In genomic region chr12:62861586-62861985, GRCh38 we compare ENCODE assay signal across 19 cellular contexts.
A peak's percentile ranks its signal among the peaks of the same experiment; 100 is the strongest.
DNase-seq lines count a peak whose midpoint lies in the region; ATAC-seq and TF ChIP-seq lines count a peak whose summit lies in the region.
"Had no signal": no experiment of that assay in that cellular context is flagged by ENCODE, and none has a peak within 500 bp of the region (broad histone marks: within the 10 kb centered on the region; RNA-seq: fewer than 3 reads in every experiment).

No MANE protein-coding gene starts in this region.

- no peak overlapping the region; the same call in 1 of the 2 replicates for H2AK5ac ChIP-seq in IMR-90 (ENCODE audit: low read depth, low read length)

- peak overlapping the region; percentile 63 for H2BK120ac ChIP-seq in IMR-90 (ENCODE audit: low read depth, low read length)

- peak overlapping the region; percentile 73 for H2BK20ac ChIP-seq in IMR-90 (ENCODE audit: low read depth, low read length)

- CTCF ChIA-PET in IMR-90 (lab: Yijun Ruan, JAX) = interaction anchor here (0.8 kb wide), 1 partner anchor 13 kb away, joined by 3 read pairs; no protein-coding TSS in a partner anchor
- CTCF ChIA-PET in activated CD8-positive, alpha-beta memory T cell treated with anti-CD3 and anti-CD28 coated beads, Interleukin-2, amount 10 ng/mL, durations not matched to agents 7 days and 5 days (lab: Charles Lee) = no interaction called here

- H3K4me1 ChIP-seq in IMR-90 (ENCODE audit: control insufficient read depth, insufficient read depth, low read length) (peaks cover 22% of the 10 kb centered on the region), thoracic aorta (ENCODE audit: control insufficient read depth in 1 of 2, low read depth in 2 of 2) (peaks cover 26 to 57% of the 10 kb centered on the region in 2 donors), transverse colon (no peaks in the 10 kb centered on the region)

- H3K79me1 ChIP-seq in IMR-90 (ENCODE audit: low read depth in 1 of 2, low read length in 2 of 2) = 0 out of 4 replicates have a peak, but pooled peaks cover 0 to 2% of the 10 kb centered on the region in 2 experiments

- peak overlapping the region; percentile 38 for H2AFZ ChIP-seq in IMR-90 (replicated peaks; ENCODE audit: low read length, poor library complexity)
- H2AFZ ChIP-seq: hepatocyte had no signal

- H3K14ac ChIP-seq in IMR-90 (replicated peaks; ENCODE audit: low read depth, low read length) = 0 out of 2 replicates have a peak overlapping the region, but pooled peaks have one; percentile 12

- H2BK15ac ChIP-seq in IMR-90 (ENCODE audit: low read depth, low read length) = no peak overlapping the region

- no peaks in the 10 kb centered on the region for H3K9me3 Mint-ChIP-seq in activated CD8-positive, alpha-beta memory T cell treated with anti-CD3 and anti-CD28 coated beads, Interleukin-2, amount 10 ng/mL, durations not matched to agents 7 days and 5 days (ENCODE audit: low read depth)
- H3K9me3 Mint-ChIP-seq: activated naive CD4-positive, alpha-beta T cell treated with anti-CD3 and anti-CD28 coated beads, Interleukin-2, amount 10 ng/mL, durations not matched to agents 7 days and 5 days had no signal

- no peaks in the 10 kb centered on the region for H3K27me3 ChIP-seq in IMR-90 (ENCODE audit: control insufficient read depth, insufficient read depth, low read length)
- H3K27me3 ChIP-seq in thoracic aorta (replicated peaks; ENCODE audit: insufficient read depth) = no peaks in the 10 kb centered on the region
- no peaks in the 10 kb centered on the region for H3K27me3 ChIP-seq in transverse colon
- H3K27me3 ChIP-seq: hepatocyte, upper lobe of left lung had no signal

- no TSS peak for BruUV-seq in IMR-90 (replicated peaks; lab: Mats Ljungman, UMichigan)

- H3K36me3 Mint-ChIP-seq in activated CD8-positive, alpha-beta memory T cell treated with anti-CD3 and anti-CD28 coated beads, Interleukin-2, amount 10 ng/mL, durations not matched to agents 7 days and 5 days = no peaks in the 10 kb centered on the region
- H3K36me3 Mint-ChIP-seq: activated naive CD4-positive, alpha-beta T cell treated with anti-CD3 and anti-CD28 coated beads, Interleukin-2, amount 10 ng/mL, durations not matched to agents 7 days and 5 days; CD14-positive monocyte had no signal

- H4K91ac ChIP-seq in IMR-90 (ENCODE audit: insufficient read depth, low read depth, low read length) = peak overlapping the region; percentile 22

- intact Hi-C loops in IMR-90 (cut with micrococcal nuclease) = loop anchor here (5.0 kb wide), 1 partner anchor 259 kb away; no protein-coding TSS in a partner anchor
- intact Hi-C loops in transverse colon (cut with DNase I; ENCODE audit: low total_unique reads) = no loop called here

- no peak overlapping the region for H3K56ac ChIP-seq in IMR-90 (ENCODE audit: extremely low read depth, insufficient read depth, low read length)

- TF ChIP-seq POLR2A in IMR-90 (IDR thresholded peaks at IDR 0.05; ENCODE audit: low read depth, low read length) = no peak
- TF ChIP-seq POLR2A in transverse colon (IDR thresholded peaks at IDR 0.05) = no peak

- H2AK9ac ChIP-seq in IMR-90 (replicated peaks; ENCODE audit: low read depth, low read length, poor library complexity) = no peak overlapping the region

- WGBS in IMR-90 (ENCODE audit: extremely low coverage in 2 of 2, insufficient read length in 1 of 2), 2 experiments = no CpG with 5 or more reads among the region's 4 CpGs
- WGBS in transverse colon (ENCODE audit: low coverage in 1 of 2), 2 donors = 68% methylated on average over 4 of the region's 4 CpGs; no CpG with 5 or more reads in 1 of the 2 donors

- H4K20me1 ChIP-seq in IMR-90 (ENCODE audit: insufficient read depth, low read length) = no peaks in the 10 kb centered on the region

- no peak for TF ChIP-seq EP300 in transverse colon (IDR thresholded peaks at IDR 0.05; ENCODE audit: low read depth)

- H3K27ac ChIP-seq in IMR-90 (ENCODE audit: insufficient read depth, low read length) = no peak overlapping the region
- peak overlapping the region; percentile 32 to 47 for H3K27ac ChIP-seq in thoracic aorta
- no peak overlapping the region for H3K27ac ChIP-seq in transverse colon
- H3K27ac ChIP-seq: upper lobe of left lung had no signal

- H3K36me3 ChIP-seq in IMR-90 (ENCODE audit: control insufficient read depth, insufficient read depth, low read length) = no peaks in the 10 kb centered on the region
- H3K36me3 ChIP-seq in thoracic aorta = no peaks in the 10 kb centered on the region
- H3K36me3 ChIP-seq in transverse colon = no peaks in the 10 kb centered on the region
- H3K36me3 ChIP-seq: upper lobe of left lung had no signal

- no peaks in the 10 kb centered on the region for H3K4me1 Mint-ChIP-seq in activated CD8-positive, alpha-beta memory T cell treated with anti-CD3 and anti-CD28 coated beads, Interleukin-2, amount 10 ng/mL, durations not matched to agents 7 days and 5 days
- H3K4me1 Mint-ChIP-seq: activated naive CD4-positive, alpha-beta T cell treated with anti-CD3 and anti-CD28 coated beads, Interleukin-2, amount 10 ng/mL, durations not matched to agents 7 days and 5 days had no signal

- dilution Hi-C loops in IMR-90 (cut with HindIII; ENCODE audit: low sequenced_read_pairs, unreplicated experiment) = no loop called here

- no peak for TF ChIP-seq CTCF in IMR-90 (conservative IDR thresholded peaks at IDR 0.05; ENCODE audit: low read depth, low read length)
- no peak for TF ChIP-seq CTCF in thoracic aorta (IDR thresholded peaks at IDR 0.05)
- TF ChIP-seq CTCF in transverse colon (IDR thresholded peaks at IDR 0.05) = no peak

- H2BK5ac ChIP-seq in IMR-90 (ENCODE audit: low read depth, low read length, poor library complexity, severe bottlenecking) = no peak overlapping the region

- no peak overlapping the region for H3K23ac ChIP-seq in IMR-90 (ENCODE audit: low read depth, low read length)

- H4K8ac ChIP-seq in IMR-90 (ENCODE audit: low read depth in 2 of 2, low read length in 2 of 2) = peak overlapping the region in 1 of 2 experiments; percentile 8; a peak in 2 of 4 replicates

- no peak overlapping the region for H3K9ac ChIP-seq in IMR-90 (ENCODE audit: low read depth, low read length)

- H3K27ac Mint-ChIP-seq in activated CD8-positive, alpha-beta memory T cell treated with anti-CD3 and anti-CD28 coated beads, Interleukin-2, amount 10 ng/mL, durations not matched to agents 7 days and 5 days = no peak overlapping the region
- H3K27ac Mint-ChIP-seq: activated naive CD4-positive, alpha-beta T cell treated with anti-CD3 and anti-CD28 coated beads, Interleukin-2, amount 10 ng/mL, durations not matched to agents 7 days and 5 days had no signal

- no peak overlapping the region for H4K5ac ChIP-seq in IMR-90 (ENCODE audit: low read depth, low read length)

- peak overlapping the region; percentile 16; the same call in 1 of the 2 replicates for H3K4ac ChIP-seq in IMR-90 (ENCODE audit: low read depth, low read length)

- no peak overlapping the region for H3K4me3 ChIP-seq in IMR-90 (ENCODE audit: insufficient read depth, low read depth, low read length)
- peak overlapping the region; percentile 41 for H3K4me3 ChIP-seq in thoracic aorta
- H3K4me3 ChIP-seq in transverse colon = no peak overlapping the region
- H3K4me3 ChIP-seq: hepatocyte had no signal

- no peak for ATAC-seq in IMR-90 (ENCODE audit: low read depth)
- no peak for ATAC-seq in thoracic aorta (ENCODE audit: insufficient number of reproducible peaks, low FRiP score, low read depth)
- ATAC-seq in activated CD8-positive, alpha-beta memory T cell treated with anti-CD3 and anti-CD28 coated beads, Interleukin-2, amount 10 ng/mL, durations not matched to agents 7 days and 5 days = no peak

- H3K27me3 Mint-ChIP-seq in activated CD8-positive, alpha-beta memory T cell treated with anti-CD3 and anti-CD28 coated beads, Interleukin-2, amount 10 ng/mL, durations not matched to agents 7 days and 5 days = peaks cover 32% of the 10 kb centered on the region

- H3K4me2 ChIP-seq in IMR-90 (ENCODE audit: low read depth, low read length) = no peak overlapping the region

- H3K9me1 ChIP-seq in IMR-90 (ENCODE audit: insufficient read depth, low read length) = peaks cover 10% of the 10 kb centered on the region

- DNase-seq in IMR-90 (no peak), cerebellar nuclear complex (lab: John Stamatoyannopoulos, UW) (peak; percentile 82), medulla oblongata (ENCODE audit: extremely low spot score) (peak; percentile 68), thoracic aorta (ENCODE audit: low spot score) (no peak), transverse colon (no peak), RPMI8226 (no peak)
- DNase-seq in activated CD8-positive, alpha-beta memory T cell treated with anti-CD3 and anti-CD28 coated beads, Interleukin-2, amount 10 ng/mL, durations not matched to agents 7 days and 5 days = no peak
- DNase-seq in activated naive CD4-positive, alpha-beta T cell treated with anti-CD3 and anti-CD28 coated beads, Interleukin-2, amount 50 U/mL, for 16 hours = no peak
- DNase-seq: activated naive CD4-positive, alpha-beta T cell treated with anti-CD3 and anti-CD28 coated beads, Interleukin-2, amount 10 ng/mL, durations not matched to agents 7 days and 5 days; activated T-cell treated with anti-CD3 and anti-CD28 coated beads for 4 hours; DMS79 treated with DMSO at 0.1 percent for 48 hours; effector memory CD4-positive, alpha-beta T cell; Karpas-422; NCI-H1105; NCI-H2171; NCI-H748 treated with DMSO at 0.1 percent for 48 hours; upper lobe of left lung had no signal

- 0 out of 2 replicates have a peak overlapping the region, but pooled peaks have one; percentile 64 for H3K18ac ChIP-seq in IMR-90 (ENCODE audit: low read depth, low read length)

- TF ChIP-seq RAD21 in IMR-90 (IDR thresholded peaks at IDR 0.05; ENCODE audit: low read length) = no peak

- POLR2A ChIA-PET in IMR-90 (lab: Charles Lee; ENCODE audit: unreplicated experiment) = no interaction called here

- no peaks in the 10 kb centered on the region for H3K9me3 ChIP-seq in IMR-90 (ENCODE audit: control insufficient read depth, insufficient read depth, low read length)
- no peaks in the 10 kb centered on the region for H3K9me3 ChIP-seq in thoracic aorta
- H3K9me3 ChIP-seq in transverse colon = no peaks in the 10 kb centered on the region
- H3K9me3 ChIP-seq: upper lobe of left lung had no signal

- in situ Hi-C loops in IMR-90 (cut with MboI; ENCODE audit: low sequenced_read_pairs) = no loop called here
- in situ Hi-C loops in transverse colon (cut with MboI; ENCODE audit: low pct_ligation_motif_present in 1 of 4, low pct_unique_long_range_greater_than_20kb in 1 of 4, low sequenced_read_pairs in 3 of 4) = no loop called here

- no peak overlapping the region for H3K4me3 Mint-ChIP-seq in activated CD8-positive, alpha-beta memory T cell treated with anti-CD3 and anti-CD28 coated beads, Interleukin-2, amount 10 ng/mL, durations not matched to agents 7 days and 5 days
- H3K4me3 Mint-ChIP-seq: activated naive CD4-positive, alpha-beta T cell treated with anti-CD3 and anti-CD28 coated beads, Interleukin-2, amount 10 ng/mL, durations not matched to agents 7 days and 5 days; CD14-positive monocyte had no signal

TF ChIP-seq in IMR-90, 13 proteins besides CTCF, POLR2A, EP300 and RAD21 (continues in another document):
- no peak for TF ChIP-seq MAZ (IDR thresholded peaks at IDR 0.05; ENCODE audit: borderline replicate concordance, low read depth, low read length)
- TF ChIP-seq CEBPB (IDR thresholded peaks at IDR 0.05; ENCODE audit: low read depth, low read length) = no peak
- TF ChIP-seq FOS (IDR thresholded peaks at IDR 0.05; ENCODE audit: low read depth, low read length) = no peak

Comparison
In these comparisons a context has a peak if more than half of its experiments do, and no peak if none do; other contexts are left out.
1. DNase-seq: peak in cerebellar nuclear complex (2 of 2) and medulla oblongata (single experiment); none in IMR-90 (single experiment), thoracic aorta (single experiment), activated CD8-positive, alpha-beta memory T cell treated with anti-CD3 and anti-CD28 coated beads, Interleukin-2, amount 10 ng/mL, durations not matched to agents 7 days and 5 days (single experiment), transverse colon (single experiment), activated naive CD4-positive, alpha-beta T cell treated with anti-CD3 and anti-CD28 coated beads, Interleukin-2, amount 50 U/mL, for 16 hours (single experiment) and RPMI8226 (single experiment).
2. H3K27ac ChIP-seq: peak in thoracic aorta (2 of 2); none in IMR-90 (single experiment) and transverse colon (0 of 4).